Comparison of ENCODE assay signal across 8 cellular contexts in genomic region chr1:227316941-227317540, GRCh38. TPM values are rescaled to one million over a fixed set of nuclear protein-coding genes. Genes with fewer than 3 reads are reported as not detected.
DNase-seq lines count a peak whose midpoint lies in the region; ATAC-seq and TF ChIP-seq lines count a peak whose summit lies in the region.

No MANE protein-coding gene starts in this region.

- H3K27me3 Mint-ChIP-seq in endodermal cell (ENCODE audit: insufficient read depth) (peaks cover 2% of the 10 kb centered on the region), nephron (ENCODE audit: low read depth) (peaks cover 17% of the 10 kb centered on the region)

- H3K36me3 Mint-ChIP-seq in endodermal cell (ENCODE audit: low read depth) (no peaks in the 10 kb centered on the region), nephron (ENCODE audit: low read depth) (no peaks in the 10 kb centered on the region)

- no peak for TF ChIP-seq POLR2A in Peyer's patch (IDR thresholded peaks at IDR 0.05)

- peak overlapping the region; percentile 90 for H3K27ac Mint-ChIP-seq in endodermal cell
- H3K27ac Mint-ChIP-seq in nephron = peak overlapping the region; percentile 95 to 100 (median 99)

- no peaks in the 10 kb centered on the region for H3K27me3 ChIP-seq in Peyer's patch
- no peaks in the 10 kb centered on the region for H3K27me3 ChIP-seq in endodermal cell (ENCODE audit: control insufficient read depth, insufficient read depth, low read length, poor library complexity, severe bottlenecking)

- WGBS in endodermal cell (ENCODE audit: insufficient coverage in 1 of 2, insufficient read length in 1 of 2), 2 experiments = 0 to 3% methylated on average over 1 to 5 of the region's 8 CpGs

- H3K9me3 ChIP-seq in Peyer's patch (no peaks in the 10 kb centered on the region), endodermal cell (ENCODE audit: control insufficient read depth, low read length) (no peaks in the 10 kb centered on the region)

- TF ChIP-seq CTCF in Peyer's patch (IDR thresholded peaks at IDR 0.05) (no peak), endodermal cell (conservative IDR thresholded peaks at IDR 0.05) (no peak), nephron (IDR thresholded peaks at IDR 0.05; ENCODE audit: unreplicated experiment in 3 of 3) (no peak)

- H3K4me1 ChIP-seq in Peyer's patch (peaks cover 0 to 21% (median 0%) of the 10 kb centered on the region in 4 donors), endodermal cell (ENCODE audit: control insufficient read depth, insufficient read depth, low read length) (no peaks in the 10 kb centered on the region)

- no peaks in the 10 kb centered on the region for H3K9me3 Mint-ChIP-seq in endodermal cell
- no peaks in the 10 kb centered on the region for H3K9me3 Mint-ChIP-seq in nephron

- H3K36me3 ChIP-seq in Peyer's patch = no peaks in the 10 kb centered on the region
- H3K36me3 ChIP-seq in endodermal cell (ENCODE audit: control insufficient read depth, insufficient read depth, low read length) = no peaks in the 10 kb centered on the region

- H3K4me3 ChIP-seq in Peyer's patch (peak overlapping the region; percentile 56 to 87 (median 64)), endodermal cell (ENCODE audit: low read length) (peak overlapping the region; percentile 87)

- H3K9ac ChIP-seq in endodermal cell (ENCODE audit: extremely low read depth, low read length, poor library complexity, severe bottlenecking) = peak overlapping the region; percentile 80

- peak; percentile 5 to 36 for DNase-seq in NCI-H2081 (lab: John Stamatoyannopoulos, UW)
- no peak for DNase-seq in NCI-H2081 treated with DMSO at 0.1 percent for 48 hours (lab: John Stamatoyannopoulos, UW)
- DNase-seq in Peyer's patch = no peak
- DNase-seq in endodermal cell = no peak
- no peak for DNase-seq in activated naive CD4-positive, alpha-beta T cell (lab: John Stamatoyannopoulos, UW)

- peaks cover 21% of the 10 kb centered on the region for H3K4me1 Mint-ChIP-seq in endodermal cell
- H3K4me1 Mint-ChIP-seq in nephron = peaks cover 30% of the 10 kb centered on the region

- H3K27ac ChIP-seq in Peyer's patch (peak overlapping the region; percentile 73 to 94 (median 81)), endodermal cell (ENCODE audit: low read depth, low read length) (peak overlapping the region; percentile 95)

- ATAC-seq in HG03432 (IDR thresholded peaks at IDR 0.05; ENCODE audit: unreplicated experiment) (no peak), HG03439 (IDR thresholded peaks at IDR 0.05; ENCODE audit: unreplicated experiment) (no peak)

- peak overlapping the region; percentile 77 for H3K4me3 Mint-ChIP-seq in endodermal cell
- peak overlapping the region; percentile 89 to 97 (median 94) for H3K4me3 Mint-ChIP-seq in nephron

RNA-seq across cellular contexts. Expression of gene CDC42BPA, which starts 1.3 kb away (rescaled TPM):
- total RNA-seq in Peyer's patch (100 to 1,000 TPM in 1 of 4 donors, 10 to 100 TPM in 3; 49.3 to 107 (median 53.9) TPM), endodermal cell (10 to 100 TPM; 30.0 to 34.3 TPM)
- 15.9 TPM for polyA plus RNA-seq in endodermal cell (2013, experiment 1 of 2)
- 18.5 TPM for polyA plus RNA-seq in endodermal cell (2013, experiment 2 of 2)

Comparison
In these comparisons a context has a peak if more than half of its experiments do, and no peak if none do; other contexts are left out.
1. DNase-seq: peak in NCI-H2081 (2 of 2); none in NCI-H2081 treated with DMSO at 0.1 percent for 48 hours (single experiment), Peyer's patch (0 of 3), endodermal cell (single experiment) and activated naive CD4-positive, alpha-beta T cell (0 of 4).